11 cellular contexts compared by ENCODE assay signal in the genomic region with DNA sequence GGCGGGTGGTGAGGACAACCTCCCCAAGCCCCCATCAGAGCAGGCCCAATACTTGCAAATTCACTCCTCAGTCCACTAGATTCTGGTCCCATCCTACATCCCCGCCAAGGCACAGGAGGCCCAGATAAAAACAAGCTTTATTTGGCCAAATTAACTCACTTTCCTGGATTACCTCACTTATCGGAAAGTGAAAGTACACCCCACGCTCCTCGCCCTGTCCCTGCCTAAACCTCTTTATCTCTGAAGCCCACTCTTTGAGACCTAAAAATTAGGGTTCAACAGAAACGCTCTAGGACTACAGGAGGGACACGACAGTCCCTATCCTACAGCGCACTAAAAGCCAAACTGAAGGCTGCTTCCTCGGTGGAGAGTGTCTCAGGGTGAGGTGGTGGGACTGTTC. TPM values are rescaled to one million over a fixed set of nuclear protein-coding genes. Genes with fewer than 3 reads are reported as not detected.
"Had no signal": no experiment of that assay in that cellular context is flagged by ENCODE, and none has a peak within 500 bp of the region (broad histone marks: within the 10 kb centered on the region; RNA-seq: fewer than 3 reads in every experiment).

No MANE protein-coding gene starts in this region.

RNA-seq across cellular contexts. Expression of a gene that starts 24.2 kb away (rescaled TPM):
- total RNA-seq: activated CD4-positive, alpha-beta T cell treated with anti-CD3 and anti-CD28 coated beads, Interleukin-2, amount 10 ng/mL, durations not matched to agents 7 days and 5 days; bronchial epithelial cell; cerebellum; liver; occipital lobe had no signal
- polyA plus RNA-seq: neural cell had no signal

RNA-seq across cellular contexts. Expression of a gene that starts 45.0 kb away (rescaled TPM):
- total RNA-seq: activated CD4-positive, alpha-beta T cell treated with anti-CD3 and anti-CD28 coated beads, Interleukin-2, amount 10 ng/mL, durations not matched to agents 7 days and 5 days; activated CD8-positive, alpha-beta T cell treated with anti-CD3 and anti-CD28 coated beads, Interleukin-2, amount 10 ng/mL, durations not matched to agents 7 days and 5 days; activated T-helper 2 cell treated with anti-CD3 and anti-CD28 coated beads, Interferon-gamma antibody, Interleukin-2, Interleukin-4, amounts not matched to agents 10 μg/mL and 5 μg/mL and 100 μg/mL, durations not matched to agents 14 hours and 24 hours and 36 hours; ascending aorta; bronchial epithelial cell; cerebellum; liver; occipital lobe; right lobe of liver; SJSA1 had no signal
- polyA plus RNA-seq: liver, neural cell had no signal

RNA-seq across cellular contexts. Expression of a gene that starts 49.6 kb away (rescaled TPM):
- total RNA-seq: activated CD4-positive, alpha-beta T cell treated with anti-CD3 and anti-CD28 coated beads, Interleukin-2, amount 10 ng/mL, durations not matched to agents 7 days and 5 days; activated CD8-positive, alpha-beta T cell treated with anti-CD3 and anti-CD28 coated beads, Interleukin-2, amount 10 ng/mL, durations not matched to agents 7 days and 5 days; activated T-helper 2 cell treated with anti-CD3 and anti-CD28 coated beads, Interferon-gamma antibody, Interleukin-2, Interleukin-4, amounts not matched to agents 10 μg/mL and 5 μg/mL and 100 μg/mL, durations not matched to agents 14 hours and 24 hours and 36 hours; bronchial epithelial cell; cerebellum; occipital lobe; right lobe of liver had no signal
- polyA plus RNA-seq: liver, neural cell had no signal
